8 cellular contexts compared by ENCODE assay signal in genomic region chr12:117236456-117237001, GRCh38. TPM values are rescaled to one million over a fixed set of nuclear protein-coding genes. Genes with fewer than 3 reads are reported as not detected.
DNase-seq lines count a peak whose midpoint lies in the region; ATAC-seq, FAIRE-seq and TF ChIP-seq lines count a peak whose summit lies in the region.

No MANE protein-coding gene starts in this region.

- TF ChIP-seq RAD21 in Ishikawa (IDR thresholded peaks at IDR 0.05; ENCODE audit: low read depth) = peak; percentile 63

- H3K27me3 ChIP-seq in foreskin keratinocyte = no peaks in the 10 kb centered on the region

- peak; percentile 85 for ATAC-seq in foreskin keratinocyte
- ATAC-seq in HG02678 (IDR thresholded peaks at IDR 0.05; ENCODE audit: unreplicated experiment) = no peak

- FAIRE-seq in D721Med (lab: Jason Lieb, UNC) = no peak

- no peaks in the 10 kb centered on the region for H3K4me1 ChIP-seq in foreskin keratinocyte

- DNase-seq in D721Med (ENCODE audit: insufficient read length, low spot score) = peak; percentile 71
- peak; percentile 84 for DNase-seq in OCI-M1 (lab: John Stamatoyannopoulos, UW)
- DNase-seq in activated T-helper 1 cell treated with Interleukin-2 at 50 U/mL for 16 hours (ENCODE audit: low read depth) = peak; percentile 50
- peak in 1 of 2 donors; percentile 41 for DNase-seq in foreskin keratinocyte
- DNase-seq in non-pigmented ciliary epithelial cell (ENCODE audit: low read depth) = peak; percentile 5
- DNase-seq in superior temporal gyrus (ENCODE audit: extremely low spot score) = peak; percentile 91

- no peak overlapping the region for H3K27ac ChIP-seq in foreskin keratinocyte

- TF ChIP-seq EP300 in Ishikawa (IDR thresholded peaks at IDR 0.05; ENCODE audit: borderline replicate concordance) = no peak

- TF ChIP-seq CTCF in D721Med (IDR thresholded peaks at IDR 0.05; ENCODE audit: insufficient read depth, missing control alignments) (peak; percentile 61), foreskin keratinocyte (conservative IDR thresholded peaks at IDR 0.05) (peak; percentile 84)

TF ChIP-seq in Ishikawa, 13 proteins besides CTCF, POLR2A, EP300 and RAD21:
- TF ChIP-seq TAF1 (IDR thresholded peaks at IDR 0.05; ENCODE audit: low read depth) (no peak), TCF12 (IDR thresholded peaks at IDR 0.05; ENCODE audit: low read depth) (no peak), FOXM1 (IDR thresholded peaks at IDR 0.05; ENCODE audit: borderline replicate concordance, low read depth) (no peak), YY1 (IDR thresholded peaks at IDR 0.05; ENCODE audit: low read depth) (no peak), NFIC (IDR thresholded peaks at IDR 0.05) (no peak)
- TF ChIP-seq, protein P1, sequence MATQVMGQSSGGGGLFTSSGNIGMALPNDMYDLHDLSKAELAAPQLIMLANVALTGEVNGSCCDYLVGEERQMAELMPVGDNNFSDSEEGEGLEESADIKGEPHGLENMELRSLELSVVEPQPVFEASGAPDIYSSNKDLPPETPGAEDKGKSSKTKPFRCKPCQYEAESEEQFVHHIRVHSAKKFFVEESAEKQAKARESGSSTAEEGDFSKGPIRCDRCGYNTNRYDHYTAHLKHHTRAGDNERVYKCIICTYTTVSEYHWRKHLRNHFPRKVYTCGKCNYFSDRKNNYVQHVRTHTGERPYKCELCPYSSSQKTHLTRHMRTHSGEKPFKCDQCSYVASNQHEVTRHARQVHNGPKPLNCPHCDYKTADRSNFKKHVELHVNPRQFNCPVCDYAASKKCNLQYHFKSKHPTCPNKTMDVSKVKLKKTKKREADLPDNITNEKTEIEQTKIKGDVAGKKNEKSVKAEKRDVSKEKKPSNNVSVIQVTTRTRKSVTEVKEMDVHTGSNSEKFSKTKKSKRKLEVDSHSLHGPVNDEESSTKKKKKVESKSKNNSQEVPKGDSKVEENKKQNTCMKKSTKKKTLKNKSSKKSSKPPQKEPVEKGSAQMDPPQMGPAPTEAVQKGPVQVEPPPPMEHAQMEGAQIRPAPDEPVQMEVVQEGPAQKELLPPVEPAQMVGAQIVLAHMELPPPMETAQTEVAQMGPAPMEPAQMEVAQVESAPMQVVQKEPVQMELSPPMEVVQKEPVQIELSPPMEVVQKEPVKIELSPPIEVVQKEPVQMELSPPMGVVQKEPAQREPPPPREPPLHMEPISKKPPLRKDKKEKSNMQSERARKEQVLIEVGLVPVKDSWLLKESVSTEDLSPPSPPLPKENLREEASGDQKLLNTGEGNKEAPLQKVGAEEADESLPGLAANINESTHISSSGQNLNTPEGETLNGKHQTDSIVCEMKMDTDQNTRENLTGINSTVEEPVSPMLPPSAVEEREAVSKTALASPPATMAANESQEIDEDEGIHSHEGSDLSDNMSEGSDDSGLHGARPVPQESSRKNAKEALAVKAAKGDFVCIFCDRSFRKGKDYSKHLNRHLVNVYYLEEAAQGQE (IDR thresholded peaks at IDR 0.05; ENCODE audit: low read depth) = no peak
- TF ChIP-seq, protein P2, sequence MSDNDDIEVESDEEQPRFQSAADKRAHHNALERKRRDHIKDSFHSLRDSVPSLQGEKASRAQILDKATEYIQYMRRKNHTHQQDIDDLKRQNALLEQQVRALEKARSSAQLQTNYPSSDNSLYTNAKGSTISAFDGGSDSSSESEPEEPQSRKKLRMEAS (IDR thresholded peaks at IDR 0.05) = no peak

RNA-seq across cellular contexts. Expression of gene FBXO21, which starts 46.3 kb away (rescaled TPM):
- total RNA-seq in foreskin keratinocyte = 28.1 and 30.4 TPM in 2 replicates
- 8.0 and 9.3 TPM in 2 replicates for polyA plus RNA-seq in foreskin keratinocyte
